In the genomic region with DNA sequence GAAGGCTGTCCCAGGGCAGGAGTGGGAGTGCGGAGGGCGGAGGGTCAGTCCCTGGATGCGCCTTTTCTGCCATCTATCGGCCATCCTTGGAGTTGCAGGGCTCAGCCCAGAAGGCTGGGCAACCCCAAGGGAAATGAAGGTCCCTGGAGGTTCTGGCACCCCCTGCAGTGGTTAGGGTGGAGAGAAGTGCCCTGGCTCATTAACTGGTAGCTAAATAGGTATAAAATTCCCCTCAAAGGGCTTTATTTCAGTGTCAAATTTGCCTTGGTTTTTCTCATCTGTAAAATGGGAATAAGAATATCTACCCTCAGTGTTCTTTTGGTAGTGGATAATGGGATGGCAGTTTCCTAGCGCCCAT, we compare ENCODE assay signal across 8 cellular contexts. TPM values are rescaled to one million over a fixed set of nuclear protein-coding genes. Genes with fewer than 3 reads are reported as not detected.
DNase-seq lines count a peak whose midpoint lies in the region; ATAC-seq and TF ChIP-seq lines count a peak whose summit lies in the region.

No MANE protein-coding gene starts in this region.

- intact Hi-C loops in OCI-LY7 (cut with micrococcal nuclease; ENCODE audit: unreplicated experiment), result loop anchor here (1.0 kb wide), 1 partner anchor 66 kb away; no protein-coding TSS in a partner anchor

- H3K9me2 ChIP-seq in OCI-LY7 (ENCODE audit: insufficient read depth, low read length), result no peaks in the 10 kb centered on the region

- peaks cover 7 to 23% (median 17%) of the 10 kb centered on the region in 4 donors for H3K4me1 Mint-ChIP-seq in naive thymus-derived CD8-positive, alpha-beta T cell

- peaks cover 0 to 10% (median 6%) of the 10 kb centered on the region in 5 donors for H3K27me3 Mint-ChIP-seq in naive thymus-derived CD8-positive, alpha-beta T cell

- CTCF ChIA-PET in OCI-LY7 (lab: Charles Lee; ENCODE audit: unreplicated experiment), result interaction anchor here (0.7 kb wide), 1 partner anchor 32 kb away, joined by 3 read pairs; no protein-coding TSS in a partner anchor

- no peak overlapping the region for H2AFZ ChIP-seq in OCI-LY7 (ENCODE audit: low read length)

- H3K9me3 Mint-ChIP-seq in naive thymus-derived CD8-positive, alpha-beta T cell, result no peaks in the 10 kb centered on the region

- H3K4me2 ChIP-seq in OCI-LY7 (ENCODE audit: low read length), result peak overlapping the region; percentile 51; the same call in 1 of the 2 replicates

- no peak overlapping the region for H3K4me3 ChIP-seq in OCI-LY7 (ENCODE audit: low read depth, low read length, poor library complexity, severe bottlenecking)

- H3K9me3 ChIP-seq in OCI-LY7 (ENCODE audit: low read length), result no peaks in the 10 kb centered on the region

- BruUV-seq in OCI-LY7 (replicated peaks; lab: Mats Ljungman, UMichigan), result no TSS peak

- H3K27ac ChIP-seq in OCI-LY7 (ENCODE audit: low read depth, low read length, poor library complexity, severe bottlenecking), result no peak overlapping the region

- no peaks in the 10 kb centered on the region for H4K20me1 ChIP-seq in OCI-LY7 (ENCODE audit: insufficient read depth, low read length)

- H3K36me3 ChIP-seq in OCI-LY7 (ENCODE audit: insufficient read depth, low read length), result no peaks in the 10 kb centered on the region

- peak; percentile 55 for DNase-seq in SIG-M5 treated with dmso at 0.1 percent for 504 hours (lab: John Stamatoyannopoulos, UW; ENCODE audit: unreplicated experiment)
- no peak for DNase-seq in SIG-M5 (lab: John Stamatoyannopoulos, UW)
- DNase-seq in OCI-LY7 (ENCODE audit: low spot score), result peak; percentile 82
- peak; percentile 95 for DNase-seq in activated CD8-positive, alpha-beta memory T cell treated with anti-CD3 and anti-CD28 coated beads, Interleukin-2, amount 50 U/mL, for 48 hours
- peak; percentile 49 to 82 (median 68) for DNase-seq in naive thymus-derived CD8-positive, alpha-beta T cell
- peak; percentile 88 for DNase-seq in stimulated activated naive CD8-positive, alpha-beta T cell treated with anti-CD3 and anti-CD28 coated beads, Interleukin-15, Interleukin-2, amounts not matched to agents 100 U/mL and 50 U/mL, for 24 hours

- H3K4me3 Mint-ChIP-seq in naive thymus-derived CD8-positive, alpha-beta T cell, result peak overlapping the region; percentile 65 to 87 (median 80)

- ATAC-seq in HG03378 (IDR thresholded peaks at IDR 0.05; ENCODE audit: unreplicated experiment) (peak; percentile 53), esophagus mucosa (peak; percentile 83)
- peak; percentile 89 to 90 for ATAC-seq in naive thymus-derived CD8-positive, alpha-beta T cell
- ATAC-seq in stimulated activated naive CD8-positive, alpha-beta T cell treated with anti-CD3 and anti-CD28 coated beads, Interleukin-15, Interleukin-2, amounts not matched to agents 100 U/mL and 50 U/mL, for 24 hours, result peak; percentile 87

- peak overlapping the region in 2 of 10 donors; percentile 48 to 52 for H3K27ac Mint-ChIP-seq in naive thymus-derived CD8-positive, alpha-beta T cell

- H3K79me2 ChIP-seq in OCI-LY7 (ENCODE audit: insufficient read depth, low read depth, low read length), result no peaks in the 10 kb centered on the region

- peaks cover 15% of the 10 kb centered on the region for H3K4me1 ChIP-seq in OCI-LY7 (ENCODE audit: insufficient read depth, low read length, poor library complexity, severe bottlenecking)

- TF ChIP-seq CTCF in OCI-LY7 (conservative IDR thresholded peaks at IDR 0.05; ENCODE audit: low read length), result peak; percentile 96

- POLR2A ChIA-PET in OCI-LY7 (lab: Charles Lee), result no interaction called here
- POLR2A ChIA-PET in naive thymus-derived CD8-positive, alpha-beta T cell (lab: Charles Lee), result interaction anchor here (0.7 kb wide), 3 partner anchors 123 to 1570 kb away, joined by 3 to 7 read pairs (median 3); no protein-coding TSS in a partner anchor

- no peaks in the 10 kb centered on the region for H3K36me3 Mint-ChIP-seq in naive thymus-derived CD8-positive, alpha-beta T cell

RNA-seq across cellular contexts. Expression of gene C17orf75, which starts 22.4 kb away (rescaled TPM):
- 70.9 and 106 TPM in 2 replicates for total RNA-seq in OCI-LY7 (2014; rRNA removed; shearing (Covaris generic))
- total RNA-seq in OCI-LY7 (2022), result 64.8 and 66.1 TPM in 2 replicates
- total RNA-seq in esophagus mucosa, result 11.6 TPM
- total RNA-seq in naive thymus-derived CD8-positive, alpha-beta T cell, result 10 to 100 TPM; 25.6 to 28.0 TPM
- 10 to 100 TPM in 1 of 3 donors, 1 to 10 TPM in 2; 8.4 to 12.3 (median 9.8) TPM for polyA plus RNA-seq in naive thymus-derived CD8-positive, alpha-beta T cell

RNA-seq across cellular contexts. Expression of gene ZNF207, which starts 30.4 kb away (rescaled TPM):
- total RNA-seq in OCI-LY7 (2014; rRNA removed; shearing (Covaris generic)), result 121 and 157 TPM in 2 replicates
- total RNA-seq in OCI-LY7 (2022) (284 and 309 TPM in 2 replicates), esophagus mucosa (131 TPM)
- 100 to 1,000 TPM; 285 to 287 TPM for total RNA-seq in naive thymus-derived CD8-positive, alpha-beta T cell
- polyA plus RNA-seq in naive thymus-derived CD8-positive, alpha-beta T cell, result 100 to 1,000 TPM; 120 to 137 (median 127) TPM

RNA-seq across cellular contexts. Expression of gene RHBDL3, which starts 53.9 kb away (rescaled TPM):
- total RNA-seq in OCI-LY7 (2014; rRNA removed; shearing (Covaris generic)), result not detected in 2 replicates
- total RNA-seq in OCI-LY7 (2022) (0.15 TPM in 1 of 2 replicates, not detected in the other), esophagus mucosa (0.08 TPM)
- total RNA-seq in naive thymus-derived CD8-positive, alpha-beta T cell, result not detected
- not detected for polyA plus RNA-seq in naive thymus-derived CD8-positive, alpha-beta T cell
